ENCODE assay signal across 1 cellular context in genomic region chr1:26820784-26821269, GRCh38.
A peak's percentile ranks its signal among the peaks of the same experiment; 100 is the strongest.
TF ChIP-seq lines count a peak whose summit lies in the region.

No MANE protein-coding gene starts in this region.

TF ChIP-seq in HepG2, 621 proteins besides CTCF, POLR2A, EP300 and RAD21 (continued from another document and continues in another):
- TF ChIP-seq BCLAF1 (IDR thresholded peaks at IDR 0.05) (no peak), BATF2 (CRISPR knock-in tag; IDR thresholded peaks at IDR 0.05) (no peak), CBX5 (CRISPR knock-in tag; IDR thresholded peaks at IDR 0.05; ENCODE audit: borderline replicate concordance) (no peak), ZGPAT (CRISPR knock-in tag; IDR thresholded peaks at IDR 0.05) (0 out of 2 replicates have a peak, but pooled peaks have one; percentile 28), ZNF337 (CRISPR knock-in tag; IDR thresholded peaks at IDR 0.05; ENCODE audit: borderline replicate concordance, low read depth) (no peak), SRSF1 (optimal IDR thresholded peaks at IDR 0.05; ENCODE audit: low read depth, low read length) (no peak), AKAP8 (CRISPR knock-in tag; IDR thresholded peaks at IDR 0.05) (no peak), ZNF501 (CRISPR knock-in tag; IDR thresholded peaks at IDR 0.05) (0 out of 2 replicates have a peak, but pooled peaks have one; percentile 15), IRF1 (CRISPR knock-in tag; IDR thresholded peaks at IDR 0.05; ENCODE audit: low read depth) (no peak), MAFF (IDR thresholded peaks at IDR 0.05; ENCODE audit: low read depth, low read length) (no peak), NR2F1 (CRISPR knock-in tag; IDR thresholded peaks at IDR 0.05) (no peak), ZBTB1 (CRISPR knock-in tag; IDR thresholded peaks at IDR 0.05; ENCODE audit: borderline replicate concordance) (no peak), HMGXB3 (CRISPR knock-in tag; IDR thresholded peaks at IDR 0.05; ENCODE audit: borderline replicate concordance) (no peak), ZNF788 (CRISPR knock-in tag; IDR thresholded peaks at IDR 0.05; ENCODE audit: borderline replicate concordance) (no peak), ZNF3 (CRISPR knock-in tag; IDR thresholded peaks at IDR 0.05) (no peak), PLSCR1 (CRISPR knock-in tag; IDR thresholded peaks at IDR 0.05; ENCODE audit: borderline replicate concordance) (no peak), MYNN (CRISPR knock-in tag; IDR thresholded peaks at IDR 0.05; ENCODE audit: low read depth) (no peak), JUND (CRISPR knock-in tag; IDR thresholded peaks at IDR 0.05) (no peak), MEIS1 (CRISPR knock-in tag; IDR thresholded peaks at IDR 0.05; ENCODE audit: borderline replicate concordance) (no peak), NFE2 (CRISPR knock-in tag; IDR thresholded peaks at IDR 0.05) (no peak), EZH2 (conservative IDR thresholded peaks at IDR 0.05; ENCODE audit: low read depth, low read length) (no peak), PRDM10 (CRISPR knock-in tag; IDR thresholded peaks at IDR 0.05; ENCODE audit: low read depth) (0 out of 2 replicates have a peak, but pooled peaks have one; percentile 18), ZNF124 (CRISPR knock-in tag; IDR thresholded peaks at IDR 0.05) (0 out of 2 replicates have a peak, but pooled peaks have one; percentile 19), ELK4 (CRISPR knock-in tag; IDR thresholded peaks at IDR 0.05; ENCODE audit: borderline replicate concordance) (no peak), ELF4 (CRISPR knock-in tag; IDR thresholded peaks at IDR 0.05; ENCODE audit: borderline replicate concordance) (no peak), TAF15 (IDR thresholded peaks at IDR 0.05; ENCODE audit: low read depth, low read length, poor library complexity, severe bottlenecking) (no peak), SKIL (CRISPR knock-in tag; IDR thresholded peaks at IDR 0.05; ENCODE audit: borderline replicate concordance) (no peak), ZNF605 (CRISPR knock-in tag; IDR thresholded peaks at IDR 0.05) (0 out of 2 replicates have a peak, but pooled peaks have one; percentile 25), PHF21A (CRISPR knock-in tag; IDR thresholded peaks at IDR 0.05) (no peak), ZNF766 (CRISPR knock-in tag; IDR thresholded peaks at IDR 0.05; ENCODE audit: borderline replicate concordance) (no peak), TARDBP (CRISPR knock-in tag; IDR thresholded peaks at IDR 0.05) (no peak), PBX3 (CRISPR knock-in tag; IDR thresholded peaks at IDR 0.05; ENCODE audit: borderline replicate concordance) (no peak), ZNF652 (CRISPR knock-in tag; IDR thresholded peaks at IDR 0.05; ENCODE audit: borderline replicate concordance, low read depth) (no peak), FLYWCH1 (CRISPR knock-in tag; IDR thresholded peaks at IDR 0.05) (no peak), MED1 (CRISPR knock-in tag; IDR thresholded peaks at IDR 0.05) (no peak), RNF2 (conservative IDR thresholded peaks at IDR 0.05; ENCODE audit: low read depth) (no peak)
